Comparison of ENCODE assay signal across 1 cellular context in genomic region chr15:84600331-84600686, GRCh38.
TF ChIP-seq lines count a peak whose summit lies in the region.

No MANE protein-coding gene starts in this region.

TF ChIP-seq in HEK293, 187 proteins besides CTCF, POLR2A, EP300 and RAD21 (continued from another document):
- TF ChIP-seq HIC1 (tag by site-specific recombination; IDR thresholded peaks at IDR 0.05) (no peak), ZNF785 (tag by site-specific recombination; IDR thresholded peaks at IDR 0.05) (no peak), ZNF473 (tag by site-specific recombination; IDR thresholded peaks at IDR 0.05) (no peak), ZNF157 (tag by site-specific recombination; IDR thresholded peaks at IDR 0.05) (no peak), ZNF514 (tag by site-specific recombination; IDR thresholded peaks at IDR 0.05) (no peak), ZNF140 (tag by site-specific recombination; IDR thresholded peaks at IDR 0.05) (no peak), ZBTB10 (tag by site-specific recombination; IDR thresholded peaks at IDR 0.05) (no peak), ZSCAN23 (tag by site-specific recombination; IDR thresholded peaks at IDR 0.05) (no peak), IKZF3 (tag by site-specific recombination; IDR thresholded peaks at IDR 0.05) (peak; percentile 87), GLI2 (tag by site-specific recombination; IDR thresholded peaks at IDR 0.05; ENCODE audit: borderline replicate concordance, low read depth) (no peak), ZNF398 (tag by site-specific recombination; IDR thresholded peaks at IDR 0.05) (no peak), AEBP2 (tag by site-specific recombination; IDR thresholded peaks at IDR 0.05; ENCODE audit: borderline replicate concordance) (no peak), ZNF416 (tag by site-specific recombination; IDR thresholded peaks at IDR 0.05) (no peak), KLF10 (tag by site-specific recombination; IDR thresholded peaks at IDR 0.05) (peak; percentile 91), ZNF654 (tag by site-specific recombination; IDR thresholded peaks at IDR 0.05; ENCODE audit: low read depth) (no peak), PATZ1 (tag by site-specific recombination; IDR thresholded peaks at IDR 0.05) (no peak), ZNF555 (tag by site-specific recombination; conservative IDR thresholded peaks at IDR 0.05) (no peak), PRDM6 (tag by site-specific recombination; IDR thresholded peaks at IDR 0.05) (no peak), ZNF335 (tag by site-specific recombination; conservative IDR thresholded peaks at IDR 0.05) (no peak), ZNF560 (tag by site-specific recombination; IDR thresholded peaks at IDR 0.05; ENCODE audit: borderline replicate concordance) (no peak), ZNF76 (tag by site-specific recombination; IDR thresholded peaks at IDR 0.05; ENCODE audit: borderline replicate concordance, low read depth) (no peak), ZNF211 (tag by site-specific recombination; IDR thresholded peaks at IDR 0.05; ENCODE audit: low read depth) (no peak), RBAK (tag by site-specific recombination; IDR thresholded peaks at IDR 0.05) (no peak; the same call in 1 of the 2 replicates), ZFHX2 (tag by site-specific recombination; conservative IDR thresholded peaks at IDR 0.05) (no peak), ZNF10 (tag by site-specific recombination; IDR thresholded peaks at IDR 0.05) (0 out of 2 replicates have a peak, but pooled peaks have one; percentile 8), ZNF423 (tag by site-specific recombination; IDR thresholded peaks at IDR 0.05) (no peak), ZNF529 (tag by site-specific recombination; IDR thresholded peaks at IDR 0.05; ENCODE audit: insufficient replicate concordance) (no peak), ZNF501 (tag by site-specific recombination; IDR thresholded peaks at IDR 0.05) (peak; percentile 33; the same call in 1 of the 2 replicates), ZNF843 (tag by site-specific recombination; IDR thresholded peaks at IDR 0.05) (no peak), ZNF488 (tag by site-specific recombination; IDR thresholded peaks at IDR 0.05) (no peak), ZNF624 (tag by site-specific recombination; IDR thresholded peaks at IDR 0.05) (no peak), ZNF660 (tag by site-specific recombination; IDR thresholded peaks at IDR 0.05) (peak; percentile 36; the same call in 1 of the 2 replicates), KLF16 (tag by site-specific recombination; IDR thresholded peaks at IDR 0.05) (peak; percentile 93), ZNF426 (tag by site-specific recombination; IDR thresholded peaks at IDR 0.05) (no peak), ZNF830 (tag by site-specific recombination; IDR thresholded peaks at IDR 0.05; ENCODE audit: low read depth) (no peak), ZNF274 (IDR thresholded peaks at IDR 0.05; ENCODE audit: low read length) (no peak), ZNF274 (tag by site-specific recombination; IDR thresholded peaks at IDR 0.05; ENCODE audit: borderline replicate concordance) (no peak), ZBTB21 (tag by site-specific recombination; IDR thresholded peaks at IDR 0.05) (no peak), FEZF1 (tag by site-specific recombination; IDR thresholded peaks at IDR 0.05) (no peak), ZNF146 (tag by site-specific recombination; IDR thresholded peaks at IDR 0.05) (no peak), ZBTB7A (tag by site-specific recombination; IDR thresholded peaks at IDR 0.05; ENCODE audit: low read depth) (no peak), HOXA7 (CRISPR knock-in tag; IDR thresholded peaks at IDR 0.05; ENCODE audit: borderline replicate concordance) (no peak)
